Comparison of ENCODE assay signal across 1 cellular context in the genomic region with DNA sequence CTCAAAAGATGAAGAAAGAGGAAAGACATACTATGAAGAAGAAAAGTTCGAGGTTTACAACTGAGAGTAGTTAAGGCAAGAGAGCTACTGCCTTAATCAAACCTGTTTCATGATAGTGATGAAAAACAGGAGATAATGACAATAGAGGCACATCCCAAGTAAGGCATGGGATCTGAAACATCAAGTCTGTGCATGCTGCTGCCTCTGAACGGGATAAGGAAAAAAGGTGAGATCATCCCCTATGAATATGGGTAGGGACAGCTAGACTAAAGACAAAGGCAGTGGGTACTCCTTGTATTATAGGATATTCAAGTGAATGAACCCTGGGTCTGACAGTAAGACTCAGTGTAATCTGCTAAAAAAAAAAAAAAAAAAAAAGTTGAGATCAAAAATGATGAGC.
TF ChIP-seq lines count a peak whose summit lies in the region.

No MANE protein-coding gene starts in this region.

TF ChIP-seq in IMR-90, 13 proteins besides CTCF, POLR2A, EP300 and RAD21:
- no peak for TF ChIP-seq MAFK (IDR thresholded peaks at IDR 0.05; ENCODE audit: low read depth, low read length)
- no peak for TF ChIP-seq FOS (IDR thresholded peaks at IDR 0.05; ENCODE audit: low read depth, low read length)
- TF ChIP-seq SMC3 (IDR thresholded peaks at IDR 0.05; ENCODE audit: low read depth, low read length) = no peak
- no peak for TF ChIP-seq USF2 (IDR thresholded peaks at IDR 0.05; ENCODE audit: low read depth, low read length)
- TF ChIP-seq MAZ (IDR thresholded peaks at IDR 0.05; ENCODE audit: borderline replicate concordance, low read depth, low read length) = no peak
- no peak for TF ChIP-seq CHD1 (IDR thresholded peaks at IDR 0.05; ENCODE audit: low read depth, low read length)
- TF ChIP-seq NFE2L2 (IDR thresholded peaks at IDR 0.05; ENCODE audit: low read depth, low read length) = no peak
- TF ChIP-seq CEBPB (IDR thresholded peaks at IDR 0.05; ENCODE audit: low read depth, low read length) = no peak
- no peak for TF ChIP-seq MXI1 (IDR thresholded peaks at IDR 0.05; ENCODE audit: borderline replicate concordance, low read depth, low read length)
- no peak for TF ChIP-seq RFX5 (IDR thresholded peaks at IDR 0.05; ENCODE audit: low read depth, low read length)
- no peak for TF ChIP-seq ELK1 (IDR thresholded peaks at IDR 0.05; ENCODE audit: borderline replicate concordance, low read depth, low read length)
- no peak for TF ChIP-seq BHLHE40 (IDR thresholded peaks at IDR 0.05; ENCODE audit: low read depth, low read length)
- TF ChIP-seq RCOR1 (IDR thresholded peaks at IDR 0.05; ENCODE audit: insufficient replicate concordance, low read length) = no peak
TF ChIP-seq in IMR-90: peak in this region for 0.
